Comparison of ENCODE assay signal across 8 cellular contexts in the genomic region with DNA sequence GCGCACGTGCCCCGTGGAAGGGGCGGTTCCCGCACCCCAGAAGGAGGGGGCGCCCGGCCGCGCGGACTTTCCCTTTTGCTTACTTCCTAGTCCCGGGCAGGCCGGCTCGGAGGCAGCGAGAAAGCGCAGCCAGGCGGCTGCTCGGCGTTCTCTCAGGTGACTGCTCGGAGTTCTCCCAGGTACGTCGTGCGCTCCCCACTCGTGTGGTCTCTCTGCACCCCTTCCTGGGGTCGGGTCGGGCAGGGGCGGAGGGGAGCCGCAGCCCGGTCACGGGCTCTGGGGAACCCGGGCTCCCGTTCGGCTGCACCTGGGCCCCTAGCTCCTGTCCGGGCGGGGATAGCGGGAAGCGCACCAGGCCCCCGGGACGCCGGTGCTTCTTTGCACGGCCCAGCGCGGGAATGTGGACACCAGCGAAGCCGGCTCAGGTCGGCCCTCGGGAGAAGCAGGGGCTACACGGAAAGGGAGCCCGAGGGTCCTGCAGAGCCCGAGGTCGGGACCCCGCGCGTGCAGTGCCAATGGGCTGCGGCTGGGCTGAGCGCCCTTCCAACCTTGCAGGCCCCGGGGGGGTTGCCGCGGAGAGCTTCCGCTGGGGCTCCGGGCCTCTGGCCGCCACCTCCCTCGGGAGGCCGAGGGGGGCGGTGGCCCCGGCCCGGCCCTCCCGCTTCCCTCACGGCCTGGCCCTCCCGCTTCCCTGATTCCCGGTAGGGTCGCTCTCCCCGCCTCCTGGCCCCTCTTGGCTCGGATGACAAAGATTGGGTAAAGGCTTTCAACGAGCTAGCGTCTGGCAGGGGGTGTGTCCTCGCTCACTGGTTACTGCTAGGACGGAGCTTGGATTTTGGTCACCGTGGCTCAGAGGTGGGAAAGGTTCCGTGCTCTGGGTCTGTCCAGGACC. TPM values are rescaled to one million over a fixed set of nuclear protein-coding genes. Genes with fewer than 3 reads are reported as not detected.
DNase-seq lines count a peak whose midpoint lies in the region; ATAC-seq lines count a peak whose summit lies in the region.

A gene with protein sequence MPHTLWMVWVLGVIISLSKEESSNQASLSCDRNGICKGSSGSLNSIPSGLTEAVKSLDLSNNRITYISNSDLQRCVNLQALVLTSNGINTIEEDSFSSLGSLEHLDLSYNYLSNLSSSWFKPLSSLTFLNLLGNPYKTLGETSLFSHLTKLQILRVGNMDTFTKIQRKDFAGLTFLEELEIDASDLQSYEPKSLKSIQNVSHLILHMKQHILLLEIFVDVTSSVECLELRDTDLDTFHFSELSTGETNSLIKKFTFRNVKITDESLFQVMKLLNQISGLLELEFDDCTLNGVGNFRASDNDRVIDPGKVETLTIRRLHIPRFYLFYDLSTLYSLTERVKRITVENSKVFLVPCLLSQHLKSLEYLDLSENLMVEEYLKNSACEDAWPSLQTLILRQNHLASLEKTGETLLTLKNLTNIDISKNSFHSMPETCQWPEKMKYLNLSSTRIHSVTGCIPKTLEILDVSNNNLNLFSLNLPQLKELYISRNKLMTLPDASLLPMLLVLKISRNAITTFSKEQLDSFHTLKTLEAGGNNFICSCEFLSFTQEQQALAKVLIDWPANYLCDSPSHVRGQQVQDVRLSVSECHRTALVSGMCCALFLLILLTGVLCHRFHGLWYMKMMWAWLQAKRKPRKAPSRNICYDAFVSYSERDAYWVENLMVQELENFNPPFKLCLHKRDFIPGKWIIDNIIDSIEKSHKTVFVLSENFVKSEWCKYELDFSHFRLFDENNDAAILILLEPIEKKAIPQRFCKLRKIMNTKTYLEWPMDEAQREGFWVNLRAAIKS (plus strand): TSS at position 99 of the 892 bp plus-strand sequence. CDS start 18,628 bp downstream, outside the sequence.

- no peak within 1 kb of the TSS for H3K27ac ChIP-seq in CD8-positive, alpha-beta memory T cell (ENCODE audit: low read depth, low read length)
- no peak within 1 kb of the TSS for H3K27ac ChIP-seq in ectodermal cell (ENCODE audit: insufficient read depth, low read depth, low read length, poor library complexity, severe bottlenecking)
- H3K27ac ChIP-seq in mesendoderm (ENCODE audit: low read depth, low read length), result no peak within 1 kb of the TSS

- ATAC-seq in GM21367 (IDR thresholded peaks at IDR 0.05; ENCODE audit: unreplicated experiment), result peak; percentile 85

- peaks cover 4% of the 10 kb centered on the region for H3K4me1 ChIP-seq in CD8-positive, alpha-beta memory T cell (ENCODE audit: insufficient read depth, low read length)
- H3K4me1 ChIP-seq in ectodermal cell (ENCODE audit: control insufficient read depth, insufficient read depth, low read length) (no peaks in the 10 kb centered on the region), mesendoderm (ENCODE audit: control insufficient read depth, low read depth, low read length) (no peaks in the 10 kb centered on the region)

- peaks cover 10 to 15% (median 14%) of the 10 kb centered on the region in 3 donors for H3K4me1 Mint-ChIP-seq in CD8-positive, alpha-beta memory T cell

- H3K36me3 Mint-ChIP-seq in CD8-positive, alpha-beta memory T cell, result peaks cover 0 to 7% (median 4%) of the 10 kb centered on the region in 3 donors

- WGBS in ectodermal cell, 2 experiments, result 1% methylated on average over 79 of the region's 79 CpGs
- no CpG with 5 or more reads among the region's 79 CpGs for WGBS in mesendoderm (ENCODE audit: extremely low coverage, insufficient coverage, low lambda C conversion rate)

- CTCF ChIA-PET in CD8-positive, alpha-beta memory T cell (lab: Charles Lee), result interaction anchor here (1.5 kb wide), 1 partner anchor 10 kb away, joined by 3 read pairs; no protein-coding TSS in a partner anchor

- peak within 1 kb of the TSS; percentile 4 for H3K4me2 ChIP-seq in mesendoderm (ENCODE audit: low read length)

- H3K79me2 ChIP-seq in mesendoderm (ENCODE audit: control insufficient read depth, insufficient read depth, low read length), result no peaks in the 10 kb centered on the region

- POLR2A ChIA-PET in CD8-positive, alpha-beta memory T cell (lab: Charles Lee), result no interaction called here

- H3K4ac ChIP-seq in mesendoderm (ENCODE audit: low read depth, low read length), result no peak within 1 kb of the TSS

- H2BK120ac ChIP-seq in mesendoderm (ENCODE audit: low read depth, low read length), result no peak within 1 kb of the TSS

- H4K5ac ChIP-seq in mesendoderm (ENCODE audit: low read length), result no peak within 1 kb of the TSS

- H2BK15ac ChIP-seq in mesendoderm (replicated peaks; ENCODE audit: low read depth), result no peak within 1 kb of the TSS

- no peak within 1 kb of the TSS for H3K23ac ChIP-seq in mesendoderm (ENCODE audit: low read length)

- H3K27ac Mint-ChIP-seq in CD8-positive, alpha-beta memory T cell, result peak within 1 kb of the TSS in 5 of 8 donors; percentile 38 to 60 (median 52)

- H3K9me3 Mint-ChIP-seq in CD8-positive, alpha-beta memory T cell, result peaks cover 13 to 20% (median 15%) of the 10 kb centered on the region in 5 donors

- no peak within 1 kb of the TSS for H4K8ac ChIP-seq in mesendoderm (ENCODE audit: low read depth, low read length)

- H3K79me1 ChIP-seq in mesendoderm (ENCODE audit: low read length), result no peaks in the 10 kb centered on the region

- peaks cover 35 to 53% of the 10 kb centered on the region in 2 donors for H3K27me3 Mint-ChIP-seq in CD8-positive, alpha-beta memory T cell

- peak within 1 kb of the TSS; percentile 44 for H3K56ac ChIP-seq in mesendoderm (ENCODE audit: low read length)

- H2AK5ac ChIP-seq in mesendoderm (ENCODE audit: low read length), result no peak within 1 kb of the TSS

- no peaks in the 10 kb centered on the region for H3K36me3 ChIP-seq in CD8-positive, alpha-beta memory T cell (ENCODE audit: insufficient read depth, low read length)
- H3K36me3 ChIP-seq in ectodermal cell (ENCODE audit: control insufficient read depth, insufficient read depth, low read length) (no peaks in the 10 kb centered on the region), mesendoderm (ENCODE audit: control insufficient read depth, insufficient read depth, low read length) (no peaks in the 10 kb centered on the region)

- H2BK5ac ChIP-seq in mesendoderm (ENCODE audit: low read length), result no peak within 1 kb of the TSS

- no peak within 1 kb of the TSS for H3K18ac ChIP-seq in mesendoderm (ENCODE audit: low read length)

- H3K27me3 ChIP-seq in CD8-positive, alpha-beta memory T cell (ENCODE audit: insufficient read depth, low read length, poor library complexity, severe bottlenecking), result peaks cover 6% of the 10 kb centered on the region
- peaks cover 50% of the 10 kb centered on the region for H3K27me3 ChIP-seq in ectodermal cell (ENCODE audit: control insufficient read depth, insufficient read depth, low read length, poor library complexity, severe bottlenecking)
- peaks cover 13% of the 10 kb centered on the region for H3K27me3 ChIP-seq in mesendoderm (ENCODE audit: insufficient read depth, low read length, poor library complexity)

- H3K9ac ChIP-seq in mesendoderm (ENCODE audit: low read length), result peak within 1 kb of the TSS; percentile 4

- H3K4me3 ChIP-seq in CD8-positive, alpha-beta memory T cell (ENCODE audit: low read length), result peak within 1 kb of the TSS; percentile 1
- H3K4me3 ChIP-seq in ectodermal cell (ENCODE audit: insufficient read depth, low read depth, low read length), result peak within 1 kb of the TSS; percentile 33
- peak within 1 kb of the TSS; percentile 37 for H3K4me3 ChIP-seq in mesendoderm (ENCODE audit: low read length)

- peak; percentile 20 to 59 (median 40) for DNase-seq in CD8-positive, alpha-beta memory T cell
- DNase-seq in HuH-7.5 (ENCODE audit: low spot score) (peak; percentile 31), mesendoderm (peak; percentile 63), GOT3 (lab: John Stamatoyannopoulos, UW) (no peak)
- DNase-seq in activated CD4-positive, alpha-beta T cell treated with anti-CD3 and anti-CD28 coated beads, Interleukin-2, amount 50 U/mL, for 4 hours, result peak; percentile 67 to 73
- peak; percentile 26 for DNase-seq in stimulated activated CD8-positive, alpha-beta memory T cell treated with anti-CD3 and anti-CD28 coated beads, Interleukin-15, amount 100 ng/mL, for 24 hours (ENCODE audit: low read depth)

- no peaks in the 10 kb centered on the region for H3K9me3 ChIP-seq in CD8-positive, alpha-beta memory T cell (ENCODE audit: low read length)
- no peaks in the 10 kb centered on the region for H3K9me3 ChIP-seq in ectodermal cell (ENCODE audit: control insufficient read depth, low read length)

- H3K4me3 Mint-ChIP-seq in CD8-positive, alpha-beta memory T cell, result peak within 1 kb of the TSS; percentile 81 to 86 (median 83)

RNA-seq across cellular contexts. Expression of the gene that starts here (rescaled TPM):
- under 1 TPM; 0.53 TPM for total RNA-seq in CD8-positive, alpha-beta memory T cell
- polyA plus RNA-seq in CD8-positive, alpha-beta memory T cell, result 0.20 TPM
- 0.52 TPM for polyA plus RNA-seq in ectodermal cell (2013, experiment 1 of 4)
- polyA plus RNA-seq in ectodermal cell (2013, experiment 2 of 4), result 0.27 TPM
- polyA plus RNA-seq in ectodermal cell (2013, experiment 3 of 4), result not detected
- polyA plus RNA-seq in ectodermal cell (2013, experiment 4 of 4), result 0.36 TPM
- polyA plus RNA-seq in mesendoderm (2013, experiment 1 of 2), result 0.38 TPM
- 0.45 TPM for polyA plus RNA-seq in mesendoderm (2013, experiment 2 of 2)

Comparison
In these comparisons a context has a peak if more than half of its experiments do, and no peak if none do; other contexts are left out.
1. Peak in DNase-seq and H3K4me3 ChIP-seq in CD8-positive, alpha-beta memory T cell; RNA of the gene not detected or under 1 TPM.